32 cellular contexts compared by ENCODE assay signal in genomic region chr4:140183270-140183669, GRCh38.
"Had no signal": no experiment of that assay in that cellular context is flagged by ENCODE, and none has a peak within 500 bp of the region (broad histone marks: within the 10 kb centered on the region; RNA-seq: fewer than 3 reads in every experiment).

No MANE protein-coding gene starts in this region.

- H3K36me3 ChIP-seq: MG63 had no signal

- H3K4me3 ChIP-seq: MG63 had no signal

- DNase-seq: Kasumi-1, MG63, MM.1S, MV-4-11, NCI-H1048, NCI-H1092, NCI-H1092 treated with DMSO at 0.1 percent for 48 hours, NCI-H1105, NCI-H1105 treated with DMSO at 0.1 percent for 48 hours, NCI-H1417 treated with DMSO at 0.1 percent for 48 hours, NCI-H1436, NCI-H1436 treated with DMSO at 0.1 percent for 48 hours, NCI-H146, NCI-H1694, NCI-H1694 treated with DMSO at 0.1 percent for 48 hours, NCI-H187, NCI-H187 treated with DMSO at 0.1 percent for 48 hours, NCI-H1930, NCI-H2029, NCI-H2029 treated with DMSO at 0.1 percent for 48 hours, NCI-H2081, NCI-H2081 treated with DMSO at 0.1 percent for 48 hours, NCI-H2107, NCI-H2171 treated with DMSO at 0.1 percent for 48 hours, NCI-H2227 treated with DMSO at 0.1 percent for 48 hours, NCI-H226, NCI-H345, NCI-H446, NCI-H446 treated with DMSO at 0.1 percent for 48 hours, NCI-H510A, NCI-H510A treated with DMSO at 0.1 percent for 48 hours, NCI-H524 had no signal

- H3K9me3 ChIP-seq: MG63 had no signal
